16 cellular contexts compared by ENCODE assay signal in the genomic region with DNA sequence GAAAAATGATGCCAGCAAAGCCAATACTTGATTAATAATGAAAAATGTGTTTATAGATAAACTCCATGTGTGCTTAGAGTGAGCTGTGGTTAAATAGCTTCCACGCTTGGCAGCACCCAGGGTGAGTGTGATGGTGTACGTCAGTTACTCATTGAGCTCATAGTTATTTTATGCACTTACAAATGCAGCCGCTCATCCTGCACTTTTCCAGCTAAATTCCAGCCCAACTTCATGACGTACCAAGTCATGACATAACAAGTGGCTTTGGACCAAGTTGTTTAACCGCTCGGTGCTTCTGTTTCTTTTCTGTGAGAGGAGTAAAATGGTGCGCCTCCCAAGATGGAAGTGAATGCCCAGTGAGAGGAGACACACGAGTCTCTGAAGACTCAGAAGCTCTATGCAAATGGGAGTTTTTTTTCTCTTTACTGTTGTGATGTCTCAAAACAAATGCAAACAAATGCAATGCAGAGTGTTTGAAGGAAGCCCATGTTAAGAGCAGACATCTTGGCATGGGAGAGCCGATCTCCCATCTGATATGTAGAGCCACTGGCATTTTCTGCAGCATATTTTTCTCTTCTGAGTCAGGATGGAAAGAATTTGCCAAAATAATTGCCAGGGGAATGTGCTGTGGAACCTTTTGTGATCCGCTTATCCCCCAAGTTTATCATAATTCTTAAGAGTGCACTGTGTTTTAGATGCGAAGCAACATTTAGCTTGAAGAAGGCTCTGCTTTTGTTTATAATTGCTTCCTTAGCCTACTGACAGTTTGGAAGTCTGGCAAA.
A peak's percentile ranks its signal among the peaks of the same experiment; 100 is the strongest.
DNase-seq lines count a peak whose midpoint lies in the region; ATAC-seq and TF ChIP-seq lines count a peak whose summit lies in the region.
"Had no signal": no experiment of that assay in that cellular context is flagged by ENCODE, and none has a peak within 500 bp of the region (broad histone marks: within the 10 kb centered on the region; RNA-seq: fewer than 3 reads in every experiment).

No MANE protein-coding gene starts in this region.

- peak overlapping the region in 1 of 2 donors; percentile 48 for H3K4me3 ChIP-seq in ascending aorta
- peak overlapping the region; percentile 61 for H3K4me3 ChIP-seq in thoracic aorta
- H3K4me3 ChIP-seq in naive thymus-derived CD4-positive, alpha-beta T cell (ENCODE audit: low read length), result no peak overlapping the region
- H3K4me3 ChIP-seq: gastrocnemius medialis, K562, ovary had no signal

- H3K4me3 Mint-ChIP-seq in naive thymus-derived CD4-positive, alpha-beta T cell, result no peak overlapping the region
- no peak overlapping the region for H3K4me3 Mint-ChIP-seq in immature natural killer cell

- H3K4me1 Mint-ChIP-seq in naive thymus-derived CD4-positive, alpha-beta T cell, result peaks cover 0 to 15% (median 0%) of the 10 kb centered on the region in 7 donors
- H3K4me1 Mint-ChIP-seq in immature natural killer cell, result no peaks in the 10 kb centered on the region

- H3K27me3 ChIP-seq in ascending aorta, result no peaks in the 10 kb centered on the region
- H3K27me3 ChIP-seq in thoracic aorta (replicated peaks; ENCODE audit: insufficient read depth), result no peaks in the 10 kb centered on the region
- H3K27me3 ChIP-seq in naive thymus-derived CD4-positive, alpha-beta T cell (ENCODE audit: control insufficient read depth in 2 of 2, insufficient read depth in 2 of 2, low read length in 2 of 2), result no peaks in the 10 kb centered on the region
- H3K27me3 ChIP-seq: gastrocnemius medialis, ovary had no signal

- no peaks in the 10 kb centered on the region for H3K36me3 ChIP-seq in ascending aorta
- peaks cover 4% of the 10 kb centered on the region for H3K36me3 ChIP-seq in thoracic aorta
- peaks cover 0 to 8% (median 0%) of the 10 kb centered on the region in 3 experiments for H3K36me3 ChIP-seq in naive thymus-derived CD4-positive, alpha-beta T cell (ENCODE audit: control insufficient read depth in 2 of 3, insufficient read depth in 3 of 3, low read length in 3 of 3)
- H3K36me3 ChIP-seq: gastrocnemius medialis, ovary had no signal

- H3K27ac Mint-ChIP-seq in naive thymus-derived CD4-positive, alpha-beta T cell, result no peak overlapping the region
- no peak overlapping the region for H3K27ac Mint-ChIP-seq in immature natural killer cell

- CTCF ChIA-PET in naive thymus-derived CD4-positive, alpha-beta T cell (lab: Charles Lee), result no interaction called here

- POLR2A ChIA-PET in naive thymus-derived CD4-positive, alpha-beta T cell (lab: Charles Lee), result no interaction called here

- no peaks in the 10 kb centered on the region for H3K9me3 Mint-ChIP-seq in naive thymus-derived CD4-positive, alpha-beta T cell
- no peaks in the 10 kb centered on the region for H3K9me3 Mint-ChIP-seq in immature natural killer cell

- no peaks in the 10 kb centered on the region for H3K27me3 Mint-ChIP-seq in naive thymus-derived CD4-positive, alpha-beta T cell
- H3K27me3 Mint-ChIP-seq in immature natural killer cell (ENCODE audit: low read depth in 3 of 3), result no peaks in the 10 kb centered on the region

- DNase-seq in GM03348 (ENCODE audit: low spot score) (peak; percentile 83), ascending aorta (ENCODE audit: low spot score in 2 of 2) (peak in 1 of 2 donors; percentile 82), iris pigment epithelial cell (ENCODE audit: low read depth) (peak; percentile 59), thoracic aorta (ENCODE audit: low spot score) (peak; percentile 8), DMS114 treated with DMSO at 0.1 percent for 48 hours (lab: John Stamatoyannopoulos, UW; ENCODE audit: unreplicated experiment) (no peak), inferior parietal cortex (ENCODE audit: extremely low spot score) (no peak), immature natural killer cell (no peak)
- DNase-seq in naive thymus-derived CD4-positive, alpha-beta T cell, result no peak
- DNase-seq: activated CD4-positive, alpha-beta T cell treated with anti-CD3 and anti-CD28 coated beads for 4 hours; cerebellar nuclear complex; DMS 273 treated with DMSO at 0.1 percent for 48 hours; gastrocnemius medialis; NCI-H1930; ovary had no signal

- H3K27ac ChIP-seq in ascending aorta (peak overlapping the region; percentile 59 to 68), thoracic aorta (peak overlapping the region; percentile 79 to 81)
- H3K27ac ChIP-seq in naive thymus-derived CD4-positive, alpha-beta T cell (ENCODE audit: low read depth, low read length), result no peak overlapping the region
- H3K27ac ChIP-seq: gastrocnemius medialis, ovary had no signal

- no peak for TF ChIP-seq CTCF in ascending aorta (IDR thresholded peaks at IDR 0.05)
- no peak for TF ChIP-seq CTCF in thoracic aorta (IDR thresholded peaks at IDR 0.05)

- H3K4me1 ChIP-seq in ascending aorta, result no peaks in the 10 kb centered on the region
- peaks cover 5 to 20% of the 10 kb centered on the region in 2 donors for H3K4me1 ChIP-seq in thoracic aorta (ENCODE audit: control insufficient read depth in 1 of 2, low read depth in 2 of 2)
- H3K4me1 ChIP-seq in naive thymus-derived CD4-positive, alpha-beta T cell (ENCODE audit: control insufficient read depth in 2 of 2, insufficient read depth in 2 of 2, low read length in 2 of 2), result no peaks in the 10 kb centered on the region
- H3K4me1 ChIP-seq: gastrocnemius medialis had no signal

- ATAC-seq in thoracic aorta (ENCODE audit: insufficient number of reproducible peaks, low FRiP score, low read depth), result peak; percentile 97
- no peak for ATAC-seq in naive thymus-derived CD4-positive, alpha-beta T cell
- ATAC-seq: gastrocnemius medialis, K562, left lobe of liver had no signal

- H3K36me3 Mint-ChIP-seq in naive thymus-derived CD4-positive, alpha-beta T cell, result peaks cover 0 to 47% (median 10%) of the 10 kb centered on the region in 5 donors
- H3K36me3 Mint-ChIP-seq in immature natural killer cell, result peaks cover 13 to 18% (median 17%) of the 10 kb centered on the region in 3 donors

- intact Hi-C loops in ascending aorta (cut with DNase I), result no loop called here
- intact Hi-C loops in naive thymus-derived CD4-positive, alpha-beta T cell (cut with micrococcal nuclease), result no loop called here

- H3K9me3 ChIP-seq in ascending aorta (no peaks in the 10 kb centered on the region), thoracic aorta (no peaks in the 10 kb centered on the region)
- no peaks in the 10 kb centered on the region for H3K9me3 ChIP-seq in naive thymus-derived CD4-positive, alpha-beta T cell (ENCODE audit: control insufficient read depth in 2 of 3, low read length in 3 of 3)
- H3K9me3 ChIP-seq: gastrocnemius medialis, ovary had no signal

Comparison
In these comparisons a context has a peak if more than half of its experiments do, and no peak if none do; other contexts are left out.
1. DNase-seq: peak in GM03348 (single experiment), iris pigment epithelial cell (single experiment) and thoracic aorta (single experiment); none in DMS114 treated with DMSO at 0.1 percent for 48 hours (single experiment), naive thymus-derived CD4-positive, alpha-beta T cell (0 of 9), inferior parietal cortex (single experiment) and immature natural killer cell (0 of 3).